Comparison of ENCODE assay signal across 1 cellular context in the genomic region with DNA sequence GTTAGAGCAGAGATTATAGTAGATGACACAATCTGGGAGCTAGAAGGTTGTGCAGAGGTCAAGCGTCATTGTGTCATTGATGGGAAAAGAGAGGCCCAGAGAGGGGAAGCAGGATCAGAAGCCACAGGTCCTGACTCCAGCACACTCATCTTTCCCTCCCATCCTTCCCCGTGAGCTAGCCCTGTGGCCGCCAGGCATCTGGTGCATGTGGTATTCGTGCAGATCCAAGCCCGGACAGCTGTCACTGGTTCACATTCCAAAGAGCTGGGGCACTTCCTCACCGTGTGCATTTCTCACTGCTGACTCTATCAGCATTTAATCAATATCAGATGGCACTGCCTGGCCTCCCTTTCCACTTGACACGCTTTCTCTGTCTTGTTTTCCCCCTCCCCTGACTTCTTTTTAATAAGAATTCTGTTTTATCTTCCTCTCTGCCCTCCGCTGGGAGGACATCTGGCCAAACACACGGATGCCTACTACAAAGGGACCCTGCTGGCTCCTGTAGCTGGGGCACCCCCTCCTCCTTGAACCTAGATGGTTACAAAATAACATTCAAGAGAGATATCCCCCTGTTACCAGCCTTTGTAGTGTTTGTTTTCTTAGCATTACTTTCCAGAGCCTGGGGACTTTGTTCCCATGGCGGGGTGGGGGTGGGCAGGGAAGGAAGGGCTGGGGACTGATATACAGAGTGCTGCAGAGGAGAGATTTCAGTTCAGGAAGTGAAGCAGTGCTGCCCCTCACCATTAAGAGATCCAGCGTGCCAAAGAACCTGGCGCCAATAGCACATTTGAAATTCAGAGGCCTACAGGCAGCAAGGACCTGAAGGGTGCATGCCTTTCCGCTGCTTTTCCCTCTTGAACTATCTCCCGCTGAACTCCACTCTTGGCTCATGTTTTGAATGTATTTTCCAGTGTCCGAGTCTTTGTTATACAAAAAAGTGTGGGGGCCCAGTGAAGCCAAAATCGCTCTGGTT.
TF ChIP-seq lines count a peak whose summit lies in the region.

No MANE protein-coding gene starts in this region.

TF ChIP-seq in HepG2, 621 proteins besides CTCF, POLR2A, EP300 and RAD21 (continued from another document and continues in another):
- TF ChIP-seq KLF15 (CRISPR knock-in tag; IDR thresholded peaks at IDR 0.05; ENCODE audit: borderline replicate concordance), result no peak
- TF ChIP-seq, protein P1, sequence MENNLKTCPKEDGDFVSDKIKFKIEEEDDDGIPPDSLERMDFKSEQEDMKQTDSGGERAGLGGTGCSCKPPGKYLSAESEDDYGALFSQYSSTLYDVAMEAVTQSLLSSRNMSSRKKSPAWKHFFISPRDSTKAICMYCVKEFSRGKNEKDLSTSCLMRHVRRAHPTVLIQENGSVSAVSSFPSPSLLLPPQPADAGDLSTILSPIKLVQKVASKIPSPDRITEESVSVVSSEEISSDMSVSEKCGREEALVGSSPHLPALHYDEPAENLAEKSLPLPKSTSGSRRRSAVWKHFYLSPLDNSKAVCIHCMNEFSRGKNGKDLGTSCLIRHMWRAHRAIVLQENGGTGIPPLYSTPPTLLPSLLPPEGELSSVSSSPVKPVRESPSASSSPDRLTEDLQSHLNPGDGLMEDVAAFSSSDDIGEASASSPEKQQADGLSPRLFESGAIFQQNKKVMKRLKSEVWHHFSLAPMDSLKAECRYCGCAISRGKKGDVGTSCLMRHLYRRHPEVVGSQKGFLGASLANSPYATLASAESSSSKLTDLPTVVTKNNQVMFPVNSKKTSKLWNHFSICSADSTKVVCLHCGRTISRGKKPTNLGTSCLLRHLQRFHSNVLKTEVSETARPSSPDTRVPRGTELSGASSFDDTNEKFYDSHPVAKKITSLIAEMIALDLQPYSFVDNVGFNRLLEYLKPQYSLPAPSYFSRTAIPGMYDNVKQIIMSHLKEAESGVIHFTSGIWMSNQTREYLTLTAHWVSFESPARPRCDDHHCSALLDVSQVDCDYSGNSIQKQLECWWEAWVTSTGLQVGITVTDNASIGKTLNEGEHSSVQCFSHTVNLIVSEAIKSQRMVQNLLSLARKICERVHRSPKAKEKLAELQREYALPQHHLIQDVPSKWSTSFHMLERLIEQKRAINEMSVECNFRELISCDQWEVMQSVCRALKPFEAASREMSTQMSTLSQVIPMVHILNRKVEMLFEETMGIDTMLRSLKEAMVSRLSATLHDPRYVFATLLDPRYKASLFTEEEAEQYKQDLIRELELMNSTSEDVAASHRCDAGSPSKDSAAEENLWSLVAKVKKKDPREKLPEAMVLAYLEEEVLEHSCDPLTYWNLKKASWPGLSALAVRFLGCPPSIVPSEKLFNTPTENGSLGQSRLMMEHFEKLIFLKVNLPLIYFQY (CRISPR knock-in tag; IDR thresholded peaks at IDR 0.05; ENCODE audit: borderline replicate concordance), result no peak
- TF ChIP-seq SRSF1 (optimal IDR thresholded peaks at IDR 0.05; ENCODE audit: low read depth, low read length), result no peak
- TF ChIP-seq ATF7 (IDR thresholded peaks at IDR 0.05), result no peak
- no peak for TF ChIP-seq ATF7 (CRISPR knock-in tag; IDR thresholded peaks at IDR 0.05)
- TF ChIP-seq ZBTB1 (CRISPR knock-in tag; IDR thresholded peaks at IDR 0.05; ENCODE audit: borderline replicate concordance), result no peak
- TF ChIP-seq MEF2D (CRISPR knock-in tag; IDR thresholded peaks at IDR 0.05), result 0 out of 2 replicates have a peak, but pooled peaks have one; percentile 40
- TF ChIP-seq, protein P2, sequence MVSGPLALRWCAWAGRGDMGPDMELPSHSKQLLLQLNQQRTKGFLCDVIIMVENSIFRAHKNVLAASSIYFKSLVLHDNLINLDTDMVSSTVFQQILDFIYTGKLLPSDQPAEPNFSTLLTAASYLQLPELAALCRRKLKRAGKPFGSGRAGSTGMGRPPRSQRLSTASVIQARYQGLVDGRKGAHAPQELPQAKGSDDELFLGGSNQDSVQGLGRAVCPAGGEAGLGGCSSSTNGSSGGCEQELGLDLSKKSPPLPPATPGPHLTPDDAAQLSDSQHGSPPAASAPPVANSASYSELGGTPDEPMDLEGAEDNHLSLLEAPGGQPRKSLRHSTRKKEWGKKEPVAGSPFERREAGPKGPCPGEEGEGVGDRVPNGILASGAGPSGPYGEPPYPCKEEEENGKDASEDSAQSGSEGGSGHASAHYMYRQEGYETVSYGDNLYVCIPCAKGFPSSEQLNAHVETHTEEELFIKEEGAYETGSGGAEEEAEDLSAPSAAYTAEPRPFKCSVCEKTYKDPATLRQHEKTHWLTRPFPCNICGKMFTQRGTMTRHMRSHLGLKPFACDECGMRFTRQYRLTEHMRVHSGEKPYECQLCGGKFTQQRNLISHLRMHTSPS (CRISPR knock-in tag; IDR thresholded peaks at IDR 0.05; ENCODE audit: low read depth), result peak; percentile 41; the same call in 1 of the 2 replicates
- TF ChIP-seq, protein P3, sequence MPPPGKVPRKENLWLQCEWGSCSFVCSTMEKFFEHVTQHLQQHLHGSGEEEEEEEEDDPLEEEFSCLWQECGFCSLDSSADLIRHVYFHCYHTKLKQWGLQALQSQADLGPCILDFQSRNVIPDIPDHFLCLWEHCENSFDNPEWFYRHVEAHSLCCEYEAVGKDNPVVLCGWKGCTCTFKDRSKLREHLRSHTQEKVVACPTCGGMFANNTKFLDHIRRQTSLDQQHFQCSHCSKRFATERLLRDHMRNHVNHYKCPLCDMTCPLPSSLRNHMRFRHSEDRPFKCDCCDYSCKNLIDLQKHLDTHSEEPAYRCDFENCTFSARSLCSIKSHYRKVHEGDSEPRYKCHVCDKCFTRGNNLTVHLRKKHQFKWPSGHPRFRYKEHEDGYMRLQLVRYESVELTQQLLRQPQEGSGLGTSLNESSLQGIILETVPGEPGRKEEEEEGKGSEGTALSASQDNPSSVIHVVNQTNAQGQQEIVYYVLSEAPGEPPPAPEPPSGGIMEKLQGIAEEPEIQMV (CRISPR knock-in tag; IDR thresholded peaks at IDR 0.05; ENCODE audit: low read depth), result 0 out of 2 replicates have a peak, but pooled peaks have one; percentile 44
- peak; percentile 26 for TF ChIP-seq YY1 (IDR thresholded peaks at IDR 0.05; ENCODE audit: insufficient read depth, insufficient replicate concordance, low read depth, low read length)
- 0 out of 2 replicates have a peak, but pooled peaks have one; percentile 34 for TF ChIP-seq ZSCAN9 (CRISPR knock-in tag; IDR thresholded peaks at IDR 0.05; ENCODE audit: borderline replicate concordance)
- TF ChIP-seq IRF2 (CRISPR knock-in tag; IDR thresholded peaks at IDR 0.05), result 0 out of 2 replicates have a peak, but pooled peaks have one; percentile 23
- TF ChIP-seq NCOR1 (IDR thresholded peaks at IDR 0.05; ENCODE audit: borderline replicate concordance, low read length), result peak; percentile 84
- peak; percentile 70 for TF ChIP-seq ZFY (CRISPR knock-in tag; IDR thresholded peaks at IDR 0.05)
- TF ChIP-seq MTA1 (CRISPR knock-in tag; IDR thresholded peaks at IDR 0.05; ENCODE audit: borderline replicate concordance), result no peak
- no peak for TF ChIP-seq JUNB (CRISPR knock-in tag; IDR thresholded peaks at IDR 0.05; ENCODE audit: borderline replicate concordance)
- TF ChIP-seq, protein P4, sequence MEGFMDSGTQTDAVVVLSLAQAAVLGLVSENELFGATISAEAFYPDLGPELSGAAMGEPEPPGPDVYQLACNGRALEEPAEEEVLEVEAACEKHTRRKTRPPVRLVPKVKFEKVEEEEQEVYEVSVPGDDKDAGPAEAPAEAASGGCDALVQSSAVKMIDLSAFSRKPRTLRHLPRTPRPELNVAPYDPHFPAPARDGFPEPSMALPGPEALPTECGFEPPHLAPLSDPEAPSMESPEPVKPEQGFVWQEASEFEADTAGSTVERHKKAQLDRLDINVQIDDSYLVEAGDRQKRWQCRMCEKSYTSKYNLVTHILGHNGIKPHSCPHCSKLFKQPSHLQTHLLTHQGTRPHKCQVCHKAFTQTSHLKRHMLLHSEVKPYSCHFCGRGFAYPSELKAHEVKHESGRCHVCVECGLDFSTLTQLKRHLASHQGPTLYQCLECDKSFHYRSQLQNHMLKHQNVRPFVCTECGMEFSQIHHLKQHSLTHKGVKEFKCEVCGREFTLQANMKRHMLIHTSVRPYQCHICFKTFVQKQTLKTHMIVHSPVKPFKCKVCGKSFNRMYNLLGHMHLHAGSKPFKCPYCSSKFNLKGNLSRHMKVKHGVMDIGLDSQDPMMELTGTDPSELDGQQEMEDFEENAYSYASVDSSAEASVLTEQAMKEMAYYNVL (CRISPR knock-in tag; IDR thresholded peaks at IDR 0.05; ENCODE audit: borderline replicate concordance), result peak; percentile 30; the same call in 1 of the 2 replicates
- TF ChIP-seq MIER3 (CRISPR knock-in tag; IDR thresholded peaks at IDR 0.05; ENCODE audit: borderline replicate concordance), result 0 out of 2 replicates have a peak, but pooled peaks have one; percentile 10
- TF ChIP-seq ZNF292 (CRISPR knock-in tag; IDR thresholded peaks at IDR 0.05; ENCODE audit: borderline replicate concordance, low read depth), result peak; percentile 28; the same call in 1 of the 2 replicates
- no peak for TF ChIP-seq ZNF652 (CRISPR knock-in tag; IDR thresholded peaks at IDR 0.05; ENCODE audit: borderline replicate concordance, low read depth)
- TF ChIP-seq ZFP36L2 (CRISPR knock-in tag; IDR thresholded peaks at IDR 0.05), result no peak
- no peak for TF ChIP-seq NFE2 (CRISPR knock-in tag; IDR thresholded peaks at IDR 0.05)
- peak; percentile 61; the same call in 1 of the 2 replicates for TF ChIP-seq PHF21A (CRISPR knock-in tag; IDR thresholded peaks at IDR 0.05)
- no peak for TF ChIP-seq TOE1 (CRISPR knock-in tag; IDR thresholded peaks at IDR 0.05)
- no peak for TF ChIP-seq TMF1 (CRISPR knock-in tag; IDR thresholded peaks at IDR 0.05; ENCODE audit: low read depth)
- TF ChIP-seq FOXP1 (IDR thresholded peaks at IDR 0.05), result no peak
- TF ChIP-seq FOXP1 (CRISPR knock-in tag; IDR thresholded peaks at IDR 0.05), result peak; percentile 34; the same call in 1 of the 2 replicates
- peak; percentile 99 for TF ChIP-seq ASH2L (IDR thresholded peaks at IDR 0.05; ENCODE audit: insufficient read length, low read depth, low read length)
- TF ChIP-seq, protein P5, sequence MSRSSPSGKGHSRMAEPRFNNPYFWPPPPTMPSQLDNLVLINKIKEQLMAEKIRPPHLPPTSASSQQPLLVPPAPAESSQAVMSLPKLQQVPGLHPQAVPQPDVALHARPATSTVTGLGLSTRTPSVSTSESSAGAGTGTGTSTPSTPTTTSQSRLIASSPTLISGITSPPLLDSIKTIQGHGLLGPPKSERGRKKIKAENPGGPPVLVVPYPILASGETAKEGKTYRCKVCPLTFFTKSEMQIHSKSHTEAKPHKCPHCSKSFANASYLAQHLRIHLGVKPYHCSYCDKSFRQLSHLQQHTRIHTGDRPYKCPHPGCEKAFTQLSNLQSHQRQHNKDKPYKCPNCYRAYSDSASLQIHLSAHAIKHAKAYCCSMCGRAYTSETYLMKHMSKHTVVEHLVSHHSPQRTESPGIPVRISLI (CRISPR knock-in tag; IDR thresholded peaks at IDR 0.05; ENCODE audit: borderline replicate concordance), result no peak
- TF ChIP-seq ISL2 (CRISPR knock-in tag; IDR thresholded peaks at IDR 0.05), result peak; percentile 50; the same call in 1 of the 2 replicates
- TF ChIP-seq, protein P6, sequence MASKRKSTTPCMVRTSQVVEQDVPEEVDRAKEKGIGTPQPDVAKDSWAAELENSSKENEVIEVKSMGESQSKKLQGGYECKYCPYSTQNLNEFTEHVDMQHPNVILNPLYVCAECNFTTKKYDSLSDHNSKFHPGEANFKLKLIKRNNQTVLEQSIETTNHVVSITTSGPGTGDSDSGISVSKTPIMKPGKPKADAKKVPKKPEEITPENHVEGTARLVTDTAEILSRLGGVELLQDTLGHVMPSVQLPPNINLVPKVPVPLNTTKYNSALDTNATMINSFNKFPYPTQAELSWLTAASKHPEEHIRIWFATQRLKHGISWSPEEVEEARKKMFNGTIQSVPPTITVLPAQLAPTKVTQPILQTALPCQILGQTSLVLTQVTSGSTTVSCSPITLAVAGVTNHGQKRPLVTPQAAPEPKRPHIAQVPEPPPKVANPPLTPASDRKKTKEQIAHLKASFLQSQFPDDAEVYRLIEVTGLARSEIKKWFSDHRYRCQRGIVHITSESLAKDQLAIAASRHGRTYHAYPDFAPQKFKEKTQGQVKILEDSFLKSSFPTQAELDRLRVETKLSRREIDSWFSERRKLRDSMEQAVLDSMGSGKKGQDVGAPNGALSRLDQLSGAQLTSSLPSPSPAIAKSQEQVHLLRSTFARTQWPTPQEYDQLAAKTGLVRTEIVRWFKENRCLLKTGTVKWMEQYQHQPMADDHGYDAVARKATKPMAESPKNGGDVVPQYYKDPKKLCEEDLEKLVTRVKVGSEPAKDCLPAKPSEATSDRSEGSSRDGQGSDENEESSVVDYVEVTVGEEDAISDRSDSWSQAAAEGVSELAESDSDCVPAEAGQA (IDR thresholded peaks at IDR 0.05; ENCODE audit: low read depth), result no peak
- TF ChIP-seq, protein P6 (CRISPR knock-in tag; IDR thresholded peaks at IDR 0.05; ENCODE audit: borderline replicate concordance), result no peak
- no peak for TF ChIP-seq SP5 (CRISPR knock-in tag; IDR thresholded peaks at IDR 0.05; ENCODE audit: borderline replicate concordance, low read depth)
- TF ChIP-seq RBFOX2 (IDR thresholded peaks at IDR 0.05; ENCODE audit: low read depth, low read length), result 0 out of 2 replicates have a peak, but pooled peaks have one; percentile 23
